In the genomic region with DNA sequence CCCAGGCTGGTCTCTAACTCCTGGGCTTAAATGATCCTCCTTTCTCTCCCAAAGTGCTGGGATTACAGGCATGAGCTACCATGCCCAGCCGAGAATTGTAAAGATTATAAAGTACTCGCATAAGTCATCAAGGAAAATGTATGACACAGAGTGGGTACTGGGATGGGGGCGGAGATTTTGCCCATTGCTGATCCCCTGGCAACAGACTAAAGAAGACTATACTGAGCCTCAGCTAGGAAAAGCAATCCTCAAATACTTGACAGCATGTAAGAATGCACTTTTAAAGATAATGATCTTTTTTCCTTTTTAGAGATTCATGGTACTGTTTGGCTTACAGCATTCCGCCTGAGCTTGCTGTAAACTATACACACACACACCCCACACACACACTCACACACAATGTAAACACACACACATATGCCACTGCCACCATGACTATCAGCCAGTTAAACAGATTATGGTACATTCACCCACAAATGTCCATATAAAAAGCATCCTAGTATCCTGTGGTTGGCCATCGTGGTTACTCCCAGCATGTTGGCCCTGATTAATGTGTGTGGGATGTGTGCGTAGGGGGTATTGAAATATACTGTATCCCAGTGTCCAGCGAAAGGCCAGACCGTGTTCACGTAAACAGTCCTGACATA, we compare ENCODE assay signal across 26 cellular contexts.
DNase-seq lines count a peak whose midpoint lies in the region; ATAC-seq, FAIRE-seq and TF ChIP-seq lines count a peak whose summit lies in the region.
"Had no signal": no experiment of that assay in that cellular context is flagged by ENCODE, and none has a peak within 500 bp of the region (broad histone marks: within the 10 kb centered on the region; RNA-seq: fewer than 3 reads in every experiment).

No MANE protein-coding gene starts in this region.

- H3K4me3 ChIP-seq in astrocyte of the cerebellum (ENCODE audit: low read depth, low read length), result no peak overlapping the region
- H3K4me3 ChIP-seq: BLaER1, right lobe of liver, SK-N-MC, suprapubic skin had no signal

- no peaks in the 10 kb centered on the region for H3K36me3 Mint-ChIP-seq in HFFc6 (ENCODE audit: low read depth)
- no peaks in the 10 kb centered on the region for H3K36me3 Mint-ChIP-seq in glutamatergic neuron (ENCODE audit: unreplicated experiment)
- H3K36me3 Mint-ChIP-seq: activated naive CD8-positive, alpha-beta T cell treated with anti-CD3 and anti-CD28 coated beads for 36 hours; stimulated activated naive B cell treated with anti-CD40 and anti-IgM and Interleukin-4, amounts not matched to agents 10 μg/mL and 1 μg/mL and 100 μg/mL, for 72 hours had no signal

- no peak for TF ChIP-seq CTCF in HFFc6 (IDR thresholded peaks at IDR 0.05)
- no peak for TF ChIP-seq CTCF in astrocyte of the cerebellum (IDR thresholded peaks at IDR 0.05; ENCODE audit: low read depth, low read length, missing control alignments)
- TF ChIP-seq CTCF in glutamatergic neuron (IDR thresholded peaks at IDR 0.05; ENCODE audit: partially characterized antibody, unreplicated experiment), result no peak

- no peaks in the 10 kb centered on the region for H3K9me3 Mint-ChIP-seq in HFFc6
- no peaks in the 10 kb centered on the region for H3K9me3 Mint-ChIP-seq in glutamatergic neuron (ENCODE audit: unreplicated experiment)
- H3K9me3 Mint-ChIP-seq: activated naive CD8-positive, alpha-beta T cell treated with anti-CD3 and anti-CD28 coated beads for 36 hours; memory B cell; stimulated activated naive B cell treated with anti-CD40 and anti-IgM and Interleukin-4, amounts not matched to agents 10 μg/mL and 1 μg/mL and 100 μg/mL, for 72 hours had no signal

- peak; percentile 28 for DNase-seq in Daoy (ENCODE audit: low read depth)
- DNase-seq in HFFc6, result peak; percentile 21
- peak; percentile 35 for DNase-seq in astrocyte of the cerebellum (ENCODE audit: low read depth)
- DNase-seq in iris pigment epithelial cell (ENCODE audit: low read depth), result peak; percentile 20
- no peak for DNase-seq in glutamatergic neuron
- no peak for DNase-seq in H54 (ENCODE audit: insufficient read length, low spot score)
- DNase-seq in AML-193 (lab: John Stamatoyannopoulos, UW), result no peak
- DNase-seq: activated CD4-positive, alpha-beta T cell treated with anti-CD3 and anti-CD28 coated beads for 4 hours; activated CD8-positive, alpha-beta memory T cell treated with anti-CD3 and anti-CD28 coated beads for 24 hours; activated effector memory CD4-positive, alpha-beta T cell treated with Interleukin-2 at 50 U/mL for 16 hours; activated naive CD8-positive, alpha-beta T cell treated with anti-CD3 and anti-CD28 coated beads for 36 hours; DMS79; left colon; NCI-H1105; NCI-H1930; NCI-H69; right lobe of liver; RPMI8226; stimulated activated naive B cell treated with anti-CD40 and anti-IgM and Interleukin-4, amounts not matched to agents 10 μg/mL and 1 μg/mL and 100 μg/mL, for 72 hours; T-helper 2 cell had no signal

- no peaks in the 10 kb centered on the region; the same call in 1 of the 2 replicates for H3K27me3 Mint-ChIP-seq in HFFc6 (ENCODE audit: insufficient read depth)
- H3K27me3 Mint-ChIP-seq in glutamatergic neuron (ENCODE audit: unreplicated experiment), result no peaks in the 10 kb centered on the region
- H3K27me3 Mint-ChIP-seq: memory B cell, progenitor cell of endocrine pancreas had no signal

- in situ Hi-C loops in astrocyte of the cerebellum (cut with HindIII; ENCODE audit: low sequenced_read_pairs), result no loop called here

- H3K4me3 Mint-ChIP-seq in HFFc6 (no peak overlapping the region), glutamatergic neuron (ENCODE audit: unreplicated experiment) (no peak overlapping the region)
- H3K4me3 Mint-ChIP-seq: activated naive CD8-positive, alpha-beta T cell treated with anti-CD3 and anti-CD28 coated beads for 36 hours; memory B cell; stimulated activated naive B cell treated with anti-CD40 and anti-IgM and Interleukin-4, amounts not matched to agents 10 μg/mL and 1 μg/mL and 100 μg/mL, for 72 hours had no signal

- ATAC-seq in GM18498 (IDR thresholded peaks at IDR 0.05; ENCODE audit: unreplicated experiment), result no peak
- ATAC-seq: left colon; right lobe of liver; stimulated activated naive B cell treated with anti-CD40 and anti-IgM and Interleukin-4, amounts not matched to agents 10 μg/mL and 1 μg/mL and 100 μg/mL, for 72 hours had no signal

- FAIRE-seq in H54 (lab: Jason Lieb, UNC), result no peak

- TF ChIP-seq POLR2A in H54 (IDR thresholded peaks at IDR 0.05; ENCODE audit: low read depth, low read length), result no peak

- peaks cover 21% of the 10 kb centered on the region for H3K4me1 Mint-ChIP-seq in HFFc6 (ENCODE audit: low read depth)
- no peaks in the 10 kb centered on the region for H3K4me1 Mint-ChIP-seq in glutamatergic neuron (ENCODE audit: low read depth, unreplicated experiment)
- H3K4me1 Mint-ChIP-seq: activated naive CD8-positive, alpha-beta T cell treated with anti-CD3 and anti-CD28 coated beads for 36 hours had no signal

- H3K27ac Mint-ChIP-seq in HFFc6 (peak overlapping the region; percentile 57), glutamatergic neuron (ENCODE audit: unreplicated experiment) (no peak overlapping the region)
- H3K27ac Mint-ChIP-seq: activated naive CD8-positive, alpha-beta T cell treated with anti-CD3 and anti-CD28 coated beads for 36 hours; memory B cell; progenitor cell of endocrine pancreas; stimulated activated naive B cell treated with anti-CD40 and anti-IgM and Interleukin-4, amounts not matched to agents 10 μg/mL and 1 μg/mL and 100 μg/mL, for 72 hours had no signal

Comparison
In these comparisons a context has a peak if more than half of its experiments do, and no peak if none do; other contexts are left out.
1. DNase-seq: peak in Daoy (single experiment), HFFc6 (single experiment), astrocyte of the cerebellum (single experiment) and iris pigment epithelial cell (single experiment); none in glutamatergic neuron (single experiment), H54 (single experiment) and AML-193 (0 of 2).